ENCODE assay signal across 9 cellular contexts in genomic region chr11:9137293-9138132, GRCh38. TPM values are rescaled to one million over a fixed set of nuclear protein-coding genes. Genes with fewer than 3 reads are reported as not detected.
A peak's percentile ranks its signal among the peaks of the same experiment; 100 is the strongest.
DNase-seq lines count a peak whose midpoint lies in the region; ATAC-seq and TF ChIP-seq lines count a peak whose summit lies in the region.
"Had no signal": no experiment of that assay in that cellular context is flagged by ENCODE, and none has a peak within 500 bp of the region (broad histone marks: within the 10 kb centered on the region; RNA-seq: fewer than 3 reads in every experiment).

No MANE protein-coding gene starts in this region.

- peaks cover 3% of the 10 kb centered on the region for H3K4me1 Mint-ChIP-seq in activated B cell treated with CpG ODN at 0.5 μM for 24 hours

- intact Hi-C loops in activated B cell treated with CpG ODN at 0.5 μM for 24 hours (cut with micrococcal nuclease) = loop anchor here (1.0 kb wide), 2 partner anchors 223 to 912 kb away; no protein-coding TSS in a partner anchor

- H3K4me3 ChIP-seq in cardiac fibroblast (replicated peaks in 1 of 2; ENCODE audit: low read depth in 2 of 2, low read length in 2 of 2) (no peak overlapping the region), kidney epithelial cell (ENCODE audit: low read depth, low read length) (no peak overlapping the region)
- H3K4me3 ChIP-seq: BLaER1 had no signal

- no peaks in the 10 kb centered on the region for H3K9me3 Mint-ChIP-seq in activated B cell treated with CpG ODN at 0.5 μM for 24 hours

- no peaks in the 10 kb centered on the region for H3K27me3 Mint-ChIP-seq in activated B cell treated with CpG ODN at 0.5 μM for 24 hours

- TF ChIP-seq CTCF in activated B cell treated with CpG ODN at 0.5 μM for 24 hours (IDR thresholded peaks at IDR 0.05) (peak; percentile 50), cardiac fibroblast (IDR thresholded peaks at IDR 0.05; ENCODE audit: low read depth, low read length) (peak; percentile 98), kidney epithelial cell (IDR thresholded peaks at IDR 0.05; ENCODE audit: insufficient read depth, low read length, poor library complexity, severe bottlenecking) (peak; percentile 99)

- CTCF ChIA-PET in activated B cell treated with CpG ODN at 0.5 μM for 24 hours (lab: Charles Lee) = interaction anchor here (0.6 to 5.2 kb wide), 21 partner anchors 9 to 1020 kb away, joined by 3 to 68 read pairs (median 4); no protein-coding TSS in a partner anchor

- no peaks in the 10 kb centered on the region for H3K27me3 ChIP-seq in kidney epithelial cell (ENCODE audit: control insufficient read depth, insufficient read depth, low read length)
- H3K27me3 ChIP-seq: BLaER1 had no signal

- POLR2A ChIA-PET in activated B cell treated with CpG ODN at 0.5 μM for 24 hours (lab: Charles Lee) = no interaction called here

- ATAC-seq in HG03045 (IDR thresholded peaks at IDR 0.05; ENCODE audit: unreplicated experiment) (peak; percentile 79), activated B cell treated with CpG ODN at 0.5 μM for 24 hours (ENCODE audit: low read depth) (peak; percentile 99)

- H3K36me3 Mint-ChIP-seq in activated B cell treated with CpG ODN at 0.5 μM for 24 hours (ENCODE audit: low read depth) = peaks cover 40% of the 10 kb centered on the region

- H3K27ac Mint-ChIP-seq in activated B cell treated with CpG ODN at 0.5 μM for 24 hours = no peak overlapping the region

- no peak overlapping the region for H3K4me3 Mint-ChIP-seq in activated B cell treated with CpG ODN at 0.5 μM for 24 hours

- peaks cover 6% of the 10 kb centered on the region for H3K36me3 ChIP-seq in kidney epithelial cell (ENCODE audit: control insufficient read depth, insufficient read depth, low read length)

- peak; percentile 22 for DNase-seq in NK-92 treated with Interleukin-12 subunit alpha and Interleukin-12 subunit beta, amount 100 ng/mL, for 24 hours (lab: John Stamatoyannopoulos, UW)
- DNase-seq in NK-92 (lab: John Stamatoyannopoulos, UW; ENCODE audit: unreplicated experiment) = no peak
- DNase-seq in NCI-H2196 (lab: John Stamatoyannopoulos, UW; ENCODE audit: unreplicated experiment) = peak; percentile 86
- peak; percentile 60 for DNase-seq in activated B cell treated with CpG ODN at 0.5 μM for 24 hours
- DNase-seq in cardiac fibroblast (ENCODE audit: low read depth in 2 of 2) = peak; percentile 76
- no peak for DNase-seq in kidney epithelial cell (ENCODE audit: low read depth)
- DNase-seq in stimulated activated CD4-positive, alpha-beta T cell treated with anti-CD3 and anti-CD28 coated beads, Interleukin-2, amount 100 ng/mL, for 4 hours (ENCODE audit: low read depth) = peak; percentile 31

RNA-seq across cellular contexts. Expression of gene SCUBE2, which starts 46.1 kb away (rescaled TPM):
- not detected in 2 replicates for total RNA-seq in activated B cell treated with CpG ODN at 0.5 μM for 24 hours
- total RNA-seq in kidney epithelial cell = 0.89 and 1.3 TPM in 2 replicates

Comparison
In these comparisons a context has a peak if more than half of its experiments do, and no peak if none do; other contexts are left out.
1. DNase-seq: peak in NK-92 treated with Interleukin-12 subunit alpha and Interleukin-12 subunit beta, amount 100 ng/mL, for 24 hours (single experiment), NCI-H2196 (single experiment), activated B cell treated with CpG ODN at 0.5 μM for 24 hours (single experiment), cardiac fibroblast (2 of 2) and stimulated activated CD4-positive, alpha-beta T cell treated with anti-CD3 and anti-CD28 coated beads, Interleukin-2, amount 100 ng/mL, for 4 hours (single experiment); none in NK-92 (single experiment) and kidney epithelial cell (single experiment).
2. Peak in every context shown above with its lines, with median percentiles within 50 percentile points of each other: CTCF ChIP-seq.